ENCODE assay signal across 25 cellular contexts in genomic region chr2:103815732-103816131, GRCh38.
"Had no signal": no experiment of that assay in that cellular context is flagged by ENCODE, and none has a peak within 500 bp of the region (broad histone marks: within the 10 kb centered on the region; RNA-seq: fewer than 3 reads in every experiment).

No MANE protein-coding gene starts in this region.

- H2AFZ ChIP-seq: PC-9 had no signal

- H3K27ac ChIP-seq: PC-9, RWPE1, SJCRH30, SK-N-MC had no signal

- H3K4me1 ChIP-seq: SJCRH30 had no signal

- DNase-seq: MM.1S, MV-4-11, NCI-H1092, NCI-H1417 treated with DMSO at 0.1 percent for 48 hours, NCI-H1436 treated with DMSO at 0.1 percent for 48 hours, NCI-H1694 treated with DMSO at 0.1 percent for 48 hours, NCI-H187 treated with DMSO at 0.1 percent for 48 hours, NCI-H2029, NCI-H2171 treated with DMSO at 0.1 percent for 48 hours, NCI-H226, NCI-H510A treated with DMSO at 0.1 percent for 48 hours, NCI-H524 treated with DMSO at 0.1 percent for 48 hours, NCI-H526 treated with DMSO at 0.1 percent for 48 hours, NCI-H774, PC-9, SHP77, SIG-M5, SJCRH30, T-cell had no signal

- ATAC-seq: Panc1, Right ventricle myocardium inferior, SK-N-SH treated with all-trans-retinoic acid at 6 μM for 48 hours, T-cell had no signal

- FAIRE-seq: RCC 7860 had no signal

- H3K4me2 ChIP-seq: PC-9 had no signal

- H3K27me3 ChIP-seq: SJCRH30 had no signal

- H3K9me3 ChIP-seq: SJCRH30 had no signal

- H3K4me3 ChIP-seq: PC-9, SJCRH30, SK-N-MC had no signal

- H3K36me3 ChIP-seq: SJCRH30 had no signal
